ENCODE assay signal across 24 cellular contexts in the genomic region with DNA sequence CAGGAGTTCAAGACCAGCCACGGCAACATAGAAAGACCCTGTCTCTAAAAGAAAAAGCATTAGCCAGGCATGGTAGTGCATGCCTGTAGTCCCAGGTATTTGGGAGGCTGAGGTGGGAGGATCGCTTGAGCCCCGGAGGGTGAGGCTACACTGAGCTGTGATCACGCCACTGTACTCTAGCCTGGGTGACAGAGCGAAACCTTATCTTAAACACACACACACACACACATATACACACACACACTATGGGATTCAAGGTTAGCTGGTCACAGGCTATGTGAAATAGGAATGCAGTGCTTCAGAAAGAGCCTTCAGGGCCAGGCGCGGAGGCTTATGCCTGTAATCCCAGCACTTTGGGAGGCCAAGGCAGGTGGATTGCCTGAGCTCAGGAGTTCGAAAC. TPM values are rescaled to one million over a fixed set of nuclear protein-coding genes. Genes with fewer than 3 reads are reported as not detected.
"Had no signal": no experiment of that assay in that cellular context is flagged by ENCODE, and none has a peak within 500 bp of the region (broad histone marks: within the 10 kb centered on the region; RNA-seq: fewer than 3 reads in every experiment).

No MANE protein-coding gene starts in this region.

- H3K4me3 ChIP-seq: esophagus muscularis mucosa, gastrocnemius medialis, heart right ventricle, mucosa of descending colon, sigmoid colon, skin epidermis, suprapubic skin, tibial artery, upper lobe of right lung, vagina had no signal

- FAIRE-seq: endometrium, islet of Langerhans had no signal

- H3K36me3 ChIP-seq: gastrocnemius medialis, heart right ventricle, sigmoid colon, suprapubic skin, tibial artery, upper lobe of right lung, vagina had no signal

- H3K27me3 ChIP-seq: esophagus muscularis mucosa, gastrocnemius medialis, sigmoid colon, suprapubic skin, tibial artery, upper lobe of right lung, vagina had no signal

- H3K9me3 Mint-ChIP-seq: naive thymus-derived CD8-positive, alpha-beta T cell had no signal

- H3K9me3 ChIP-seq: esophagus muscularis mucosa, gastrocnemius medialis, heart right ventricle, mucosa of descending colon, sigmoid colon, suprapubic skin, tibial artery, upper lobe of right lung, vagina had no signal

- H3K27me3 Mint-ChIP-seq: naive thymus-derived CD8-positive, alpha-beta T cell had no signal

- ATAC-seq: gastrocnemius medialis; heart right ventricle; mucosa of descending colon; naive thymus-derived CD8-positive, alpha-beta T cell; upper lobe of right lung had no signal

- H3K4me1 ChIP-seq: esophagus muscularis mucosa, gastrocnemius medialis, heart right ventricle, sigmoid colon, suprapubic skin, tibial artery, upper lobe of right lung, vagina had no signal

- H3K4me3 Mint-ChIP-seq: naive thymus-derived CD8-positive, alpha-beta T cell; neural crest cell had no signal

- H3K27ac ChIP-seq: esophagus muscularis mucosa, gastrocnemius medialis, heart right ventricle, sigmoid colon, skin epidermis, suprapubic skin, tibial artery, upper lobe of right lung, vagina had no signal

- DNase-seq: cortex of kidney; effector memory CD4-positive, alpha-beta T cell; gastrocnemius medialis; heart right ventricle; hypothalamus; kidney glomerular epithelial cell; mucosa of descending colon; naive thymus-derived CD8-positive, alpha-beta T cell; sigmoid colon; stimulated activated CD4-positive, alpha-beta T cell treated with anti-CD3 and anti-CD28 coated beads, Interleukin-12 subunit alpha, Interleukin-12 subunit beta, amount 100 ng/mL, for 4 hours; stimulated activated naive CD4-positive, alpha-beta T cell treated with Interleukin-2 at 50 U/mL for 16 hours; tibial artery; upper lobe of right lung had no signal

RNA-seq across cellular contexts. Expression of gene GJB1, which starts 54.9 kb away (rescaled TPM):
- total RNA-seq: fibroblast of villous mesenchyme; heart right ventricle; lung microvascular endothelial cell; naive thymus-derived CD8-positive, alpha-beta T cell; osteocyte; pulmonary artery endothelial cell; sigmoid colon; vagina had no signal
- polyA plus RNA-seq: heart right ventricle; naive thymus-derived CD8-positive, alpha-beta T cell had no signal

RNA-seq across cellular contexts. Expression of gene IL2RG, which starts 56.8 kb away (rescaled TPM):
- total RNA-seq: fibroblast of villous mesenchyme, lung microvascular endothelial cell, neural crest cell, osteocyte, pulmonary artery endothelial cell had no signal
